In the genomic region with DNA sequence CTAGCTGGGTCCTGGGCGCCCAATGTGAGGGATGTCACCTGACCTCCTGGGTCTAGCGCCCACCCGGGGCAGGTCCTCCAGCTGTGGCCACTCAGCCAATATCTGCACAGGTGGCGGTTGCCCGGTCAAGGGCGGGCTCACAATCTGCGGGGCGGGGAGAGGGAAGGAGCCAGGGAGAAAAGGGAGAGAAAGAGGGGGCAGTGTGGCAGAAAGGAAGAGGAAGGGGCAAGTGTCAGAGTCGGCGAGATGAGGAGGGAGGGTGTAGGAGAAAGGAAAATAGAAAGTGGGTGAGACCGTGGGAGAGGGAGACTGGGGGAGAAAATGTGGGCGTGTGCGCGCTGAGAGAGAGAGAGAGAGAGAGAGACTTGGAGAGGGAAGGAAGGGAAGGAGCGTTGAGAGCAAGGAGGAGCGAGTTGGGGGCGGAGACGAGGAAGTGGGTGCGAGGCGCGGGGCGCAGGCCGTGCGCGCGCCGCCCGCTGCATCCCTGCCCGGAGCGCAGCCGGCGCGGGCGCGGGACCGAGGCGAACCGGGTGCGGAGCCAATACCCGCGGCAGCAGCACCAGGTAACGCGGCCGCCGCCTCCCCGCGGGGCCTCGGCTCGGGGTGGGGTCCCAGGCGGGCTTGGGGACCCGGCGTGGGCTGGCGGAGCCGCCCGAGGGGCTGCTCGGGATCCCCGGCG, we compare ENCODE assay signal across 1 cellular context.
A peak's percentile ranks its signal among the peaks of the same experiment; 100 is the strongest.
TF ChIP-seq lines count a peak whose summit lies in the region.

A gene with protein sequence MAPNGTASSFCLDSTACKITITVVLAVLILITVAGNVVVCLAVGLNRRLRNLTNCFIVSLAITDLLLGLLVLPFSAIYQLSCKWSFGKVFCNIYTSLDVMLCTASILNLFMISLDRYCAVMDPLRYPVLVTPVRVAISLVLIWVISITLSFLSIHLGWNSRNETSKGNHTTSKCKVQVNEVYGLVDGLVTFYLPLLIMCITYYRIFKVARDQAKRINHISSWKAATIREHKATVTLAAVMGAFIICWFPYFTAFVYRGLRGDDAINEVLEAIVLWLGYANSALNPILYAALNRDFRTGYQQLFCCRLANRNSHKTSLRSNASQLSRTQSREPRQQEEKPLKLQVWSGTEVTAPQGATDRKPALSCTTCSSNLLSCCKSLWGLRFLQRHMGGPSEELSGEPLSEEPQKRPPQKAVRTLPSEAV (plus strand): TSS at position 479 of the 679 bp plus-strand sequence. CDS start 25,163 bp downstream, outside the sequence.

TF ChIP-seq in HEK293, 187 proteins besides CTCF, POLR2A, EP300 and RAD21 (continued from another document):
- TF ChIP-seq, protein P1, sequence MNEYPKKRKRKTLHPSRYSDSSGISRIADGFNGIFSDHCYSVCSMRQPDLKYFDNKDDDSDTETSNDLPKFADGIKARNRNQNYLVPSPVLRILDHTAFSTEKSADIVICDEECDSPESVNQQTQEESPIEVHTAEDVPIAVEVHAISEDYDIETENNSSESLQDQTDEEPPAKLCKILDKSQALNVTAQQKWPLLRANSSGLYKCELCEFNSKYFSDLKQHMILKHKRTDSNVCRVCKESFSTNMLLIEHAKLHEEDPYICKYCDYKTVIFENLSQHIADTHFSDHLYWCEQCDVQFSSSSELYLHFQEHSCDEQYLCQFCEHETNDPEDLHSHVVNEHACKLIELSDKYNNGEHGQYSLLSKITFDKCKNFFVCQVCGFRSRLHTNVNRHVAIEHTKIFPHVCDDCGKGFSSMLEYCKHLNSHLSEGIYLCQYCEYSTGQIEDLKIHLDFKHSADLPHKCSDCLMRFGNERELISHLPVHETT (tag by site-specific recombination; IDR thresholded peaks at IDR 0.05): no peak
- TF ChIP-seq, protein P2, sequence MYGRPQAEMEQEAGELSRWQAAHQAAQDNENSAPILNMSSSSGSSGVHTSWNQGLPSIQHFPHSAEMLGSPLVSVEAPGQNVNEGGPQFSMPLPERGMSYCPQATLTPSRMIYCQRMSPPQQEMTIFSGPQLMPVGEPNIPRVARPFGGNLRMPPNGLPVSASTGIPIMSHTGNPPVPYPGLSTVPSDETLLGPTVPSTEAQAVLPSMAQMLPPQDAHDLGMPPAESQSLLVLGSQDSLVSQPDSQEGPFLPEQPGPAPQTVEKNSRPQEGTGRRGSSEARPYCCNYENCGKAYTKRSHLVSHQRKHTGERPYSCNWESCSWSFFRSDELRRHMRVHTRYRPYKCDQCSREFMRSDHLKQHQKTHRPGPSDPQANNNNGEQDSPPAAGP (tag by site-specific recombination; IDR thresholded peaks at IDR 0.05): no peak
- TF ChIP-seq ZNF2 (tag by site-specific recombination; IDR thresholded peaks at IDR 0.05) (no peak), ZNF394 (tag by site-specific recombination; IDR thresholded peaks at IDR 0.05; ENCODE audit: borderline replicate concordance) (no peak), ZBTB8A (tag by site-specific recombination; IDR thresholded peaks at IDR 0.05) (peak; percentile 40; the same call in 1 of the 2 replicates), ZFP69B (tag by site-specific recombination; IDR thresholded peaks at IDR 0.05) (0 out of 2 replicates have a peak, but pooled peaks have one; percentile 28), TCF7L2 (IDR thresholded peaks at IDR 0.05; ENCODE audit: borderline replicate concordance, low read depth, low read length) (no peak), KLF10 (tag by site-specific recombination; IDR thresholded peaks at IDR 0.05) (no peak), YY1 (tag by site-specific recombination; IDR thresholded peaks at IDR 0.05) (no peak), ZNF202 (tag by site-specific recombination; IDR thresholded peaks at IDR 0.05; ENCODE audit: borderline replicate concordance) (no peak), EGR2 (tag by site-specific recombination; IDR thresholded peaks at IDR 0.05; ENCODE audit: low read depth) (peak; percentile 100), SCRT2 (tag by site-specific recombination; IDR thresholded peaks at IDR 0.05) (no peak), ZNF837 (tag by site-specific recombination; IDR thresholded peaks at IDR 0.05) (no peak), ZNF266 (tag by site-specific recombination; IDR thresholded peaks at IDR 0.05; ENCODE audit: low read depth) (no peak)
- TF ChIP-seq, protein P3, sequence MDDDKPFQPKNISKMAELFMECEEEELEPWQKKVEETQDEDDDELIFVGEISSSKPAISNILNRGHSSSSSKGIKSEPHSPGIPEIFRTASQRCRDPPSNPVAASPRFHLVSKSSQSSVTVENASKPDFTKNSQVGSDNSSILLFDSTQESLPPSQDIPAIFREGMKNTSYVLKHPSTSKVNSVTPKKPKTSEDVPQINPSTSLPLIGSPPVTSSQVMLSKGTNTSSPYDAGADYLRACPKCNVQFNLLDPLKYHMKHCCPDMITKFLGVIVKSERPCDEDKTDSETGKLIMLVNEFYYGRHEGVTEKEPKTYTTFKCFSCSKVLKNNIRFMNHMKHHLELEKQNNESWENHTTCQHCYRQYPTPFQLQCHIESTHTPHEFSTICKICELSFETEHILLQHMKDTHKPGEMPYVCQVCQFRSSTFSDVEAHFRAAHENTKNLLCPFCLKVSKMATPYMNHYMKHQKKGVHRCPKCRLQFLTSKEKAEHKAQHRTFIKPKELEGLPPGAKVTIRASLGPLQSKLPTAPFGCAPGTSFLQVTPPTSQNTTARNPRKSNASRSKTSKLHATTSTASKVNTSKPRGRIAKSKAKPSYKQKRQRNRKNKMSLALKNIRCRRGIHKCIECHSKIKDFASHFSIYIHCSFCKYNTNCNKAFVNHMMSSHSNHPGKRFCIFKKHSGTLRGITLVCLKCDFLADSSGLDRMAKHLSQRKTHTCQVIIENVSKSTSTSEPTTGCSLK (tag by site-specific recombination; IDR thresholded peaks at IDR 0.05): no peak
- TF ChIP-seq, protein P4, sequence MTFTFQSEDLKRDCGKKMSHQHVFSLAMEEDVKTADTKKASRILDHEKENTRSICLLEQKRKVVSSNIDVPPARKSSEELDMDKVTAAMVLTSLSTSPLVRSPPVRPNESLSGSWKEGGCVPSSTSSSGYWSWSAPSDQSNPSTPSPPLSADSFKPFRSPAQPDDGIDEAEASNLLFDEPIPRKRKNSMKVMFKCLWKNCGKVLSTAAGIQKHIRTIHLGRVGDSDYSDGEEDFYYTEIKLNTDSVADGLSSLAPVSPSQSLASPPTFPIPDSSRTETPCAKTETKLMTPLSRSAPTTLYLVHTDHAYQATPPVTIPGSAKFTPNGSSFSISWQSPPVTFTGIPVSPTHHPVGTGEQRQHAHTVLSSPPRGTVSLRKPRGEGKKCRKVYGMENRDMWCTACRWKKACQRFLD (tag by site-specific recombination; IDR thresholded peaks at IDR 0.05): no peak
- TF ChIP-seq, protein P5, sequence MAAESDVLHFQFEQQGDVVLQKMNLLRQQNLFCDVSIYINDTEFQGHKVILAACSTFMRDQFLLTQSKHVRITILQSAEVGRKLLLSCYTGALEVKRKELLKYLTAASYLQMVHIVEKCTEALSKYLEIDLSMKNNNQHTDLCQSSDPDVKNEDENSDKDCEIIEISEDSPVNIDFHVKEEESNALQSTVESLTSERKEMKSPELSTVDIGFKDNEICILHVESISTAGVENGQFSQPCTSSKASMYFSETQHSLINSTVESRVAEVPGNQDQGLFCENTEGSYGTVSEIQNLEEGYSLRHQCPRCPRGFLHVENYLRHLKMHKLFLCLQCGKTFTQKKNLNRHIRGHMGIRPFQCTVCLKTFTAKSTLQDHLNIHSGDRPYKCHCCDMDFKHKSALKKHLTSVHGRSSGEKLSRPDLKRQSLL (tag by site-specific recombination; IDR thresholded peaks at IDR 0.05): no peak
